ENCODE assay signal across 16 cellular contexts in genomic region chr7:74266191-74266963, GRCh38.
"Had no signal": no experiment of that assay in that cellular context is flagged by ENCODE, and none has a peak within 500 bp of the region (broad histone marks: within the 10 kb centered on the region; RNA-seq: fewer than 3 reads in every experiment).

No MANE protein-coding gene starts in this region.

- ATAC-seq: heart right ventricle; left lobe of liver; stimulated activated naive CD8-positive, alpha-beta T cell treated with anti-CD3 and anti-CD28 coated beads, Interleukin-15, Interleukin-2, amounts not matched to agents 100 U/mL and 50 U/mL, for 24 hours had no signal

- FAIRE-seq: endothelial cell of umbilical vein, islet of Langerhans had no signal

- H3K4me3 ChIP-seq: colonic mucosa, heart right ventricle, testis had no signal

- H3K36me3 ChIP-seq: colonic mucosa, heart right ventricle had no signal

- H3K27ac ChIP-seq: colonic mucosa, heart right ventricle, testis had no signal

- DNase-seq: activated CD4-positive, alpha-beta T cell treated with anti-CD3 and anti-CD28 coated beads, Interleukin-2, amount 50 U/mL, for 1 hour; activated naive CD4-positive, alpha-beta T cell treated with anti-CD3 and anti-CD28 coated beads, Interleukin-2, amount 50 U/mL, for 16 hours; activated T-cell treated with anti-CD3 and anti-CD28 coated beads, Interleukin-2, amount 50 U/mL, for 1 hour; caudate nucleus; colonic mucosa; foreskin melanocyte; heart right ventricle; occipital lobe; stimulated activated CD4-positive, alpha-beta T cell treated with anti-CD3 and anti-CD28 coated beads, Interleukin-12 subunit alpha, Interleukin-12 subunit beta, amount 100 ng/mL, for 4 hours; stimulated activated naive CD8-positive, alpha-beta T cell treated with anti-CD3 and anti-CD28 coated beads, Interleukin-15, Interleukin-2, amounts not matched to agents 100 U/mL and 50 U/mL, for 24 hours; T1000; testis had no signal

- H3K27me3 ChIP-seq: colonic mucosa, heart right ventricle, testis had no signal

- H3K4me1 ChIP-seq: testis had no signal

- H3K4me3 Mint-ChIP-seq: nephron had no signal

- H3K9me3 ChIP-seq: colonic mucosa, heart right ventricle, testis had no signal

- H3K9me3 Mint-ChIP-seq: nephron had no signal
